Comparison of ENCODE assay signal across 1 cellular context in genomic region chr2:237084444-237084843, GRCh38.
TF ChIP-seq lines count a peak whose summit lies in the region.

No MANE protein-coding gene starts in this region.

TF ChIP-seq in endothelial cell of umbilical vein, 7 proteins besides CTCF, POLR2A, EP300 and RAD21:
- TF ChIP-seq POLR2AphosphoS5 (IDR thresholded peaks at IDR 0.05; ENCODE audit: insufficient read depth, low read depth, low read length) (no peak), EZH2 (IDR thresholded peaks at IDR 0.05; ENCODE audit: borderline replicate concordance, low read depth, low read length, severe bottlenecking) (no peak), MYC (IDR thresholded peaks at IDR 0.05; ENCODE audit: low read depth, low read length) (no peak), GATA2 (IDR thresholded peaks at IDR 0.05; ENCODE audit: insufficient read depth, insufficient read length, low read depth, low read length) (no peak), JUN (IDR thresholded peaks at IDR 0.05; ENCODE audit: borderline replicate concordance, insufficient read depth, insufficient read length, low read depth) (no peak), MAX (IDR thresholded peaks at IDR 0.05; ENCODE audit: insufficient read depth, insufficient read length) (no peak), FOS (IDR thresholded peaks at IDR 0.05; ENCODE audit: borderline replicate concordance, insufficient read depth, low read length) (no peak)
